In genomic region chr6:75735491-75736186, GRCh38 we compare ENCODE assay signal across 10 cellular contexts. TPM values are rescaled to one million over a fixed set of nuclear protein-coding genes. Genes with fewer than 3 reads are reported as not detected.
DNase-seq lines count a peak whose midpoint lies in the region; ATAC-seq and TF ChIP-seq lines count a peak whose summit lies in the region.
"Had no signal": no experiment of that assay in that cellular context is flagged by ENCODE, and none has a peak within 500 bp of the region (broad histone marks: within the 10 kb centered on the region; RNA-seq: fewer than 3 reads in every experiment).

No MANE protein-coding gene starts in this region.

- H3K4me3 ChIP-seq in choroid plexus epithelial cell (ENCODE audit: low read depth, low read length), result no peak overlapping the region

- no peak overlapping the region for H3K4me3 Mint-ChIP-seq in natural killer cell treated with Interleukin-12 subunit alpha and Interleukin-12 subunit beta and Interleukin-15 and Interleukin-18, amount 100 ng/mL, for 72 hours
- H3K4me3 Mint-ChIP-seq: dendritic cell treated with granulocyte-macrophage colony-stimulating factor and Interleukin-4, amounts not matched to agents 40 ng/mL and 50 ng/mL, for 4 days had no signal

- no peaks in the 10 kb centered on the region for H3K36me3 Mint-ChIP-seq in natural killer cell treated with Interleukin-12 subunit alpha and Interleukin-12 subunit beta and Interleukin-15 and Interleukin-18, amount 100 ng/mL, for 72 hours

- DNase-seq in choroid plexus epithelial cell (ENCODE audit: low read depth), result peak; percentile 29
- DNase-seq in NCI-H774 (lab: John Stamatoyannopoulos, UW), result no peak
- DNase-seq in NCI-H1930 (lab: John Stamatoyannopoulos, UW), result no peak
- DNase-seq in natural killer cell treated with Interleukin-12 subunit alpha and Interleukin-12 subunit beta and Interleukin-15 and Interleukin-18, amount 100 ng/mL, for 72 hours (ENCODE audit: low spot score), result no peak
- no peak for DNase-seq in NCI-H1417 (lab: John Stamatoyannopoulos, UW)
- DNase-seq: BE2C had no signal

- H3K4me1 Mint-ChIP-seq in natural killer cell treated with Interleukin-12 subunit alpha and Interleukin-12 subunit beta and Interleukin-15 and Interleukin-18, amount 100 ng/mL, for 72 hours (ENCODE audit: low read depth in 2 of 2), result no peaks in the 10 kb centered on the region

- H3K27me3 Mint-ChIP-seq in natural killer cell treated with Interleukin-12 subunit alpha and Interleukin-12 subunit beta and Interleukin-15 and Interleukin-18, amount 100 ng/mL, for 72 hours, result peaks cover 0 to 6% of the 10 kb centered on the region in 2 donors

- ATAC-seq in GM19395 (IDR thresholded peaks at IDR 0.05; ENCODE audit: unreplicated experiment), result peak; percentile 89
- peak; percentile 92 for ATAC-seq in HG03196 (IDR thresholded peaks at IDR 0.05; ENCODE audit: unreplicated experiment)
- no peak for ATAC-seq in natural killer cell treated with Interleukin-12 subunit alpha and Interleukin-12 subunit beta and Interleukin-15 and Interleukin-18, amount 100 ng/mL, for 72 hours

- no peaks in the 10 kb centered on the region for H3K9me3 Mint-ChIP-seq in natural killer cell treated with Interleukin-12 subunit alpha and Interleukin-12 subunit beta and Interleukin-15 and Interleukin-18, amount 100 ng/mL, for 72 hours
- H3K9me3 Mint-ChIP-seq: dendritic cell treated with granulocyte-macrophage colony-stimulating factor and Interleukin-4, amounts not matched to agents 40 ng/mL and 50 ng/mL, for 4 days had no signal

- H3K27ac Mint-ChIP-seq in natural killer cell treated with Interleukin-12 subunit alpha and Interleukin-12 subunit beta and Interleukin-15 and Interleukin-18, amount 100 ng/mL, for 72 hours, result no peak overlapping the region
- H3K27ac Mint-ChIP-seq: dendritic cell treated with granulocyte-macrophage colony-stimulating factor and Interleukin-4, amounts not matched to agents 40 ng/mL and 50 ng/mL, for 4 days had no signal

- peak overlapping the region; percentile 97 for H3K27ac ChIP-seq in 22Rv1

- TF ChIP-seq CTCF in 22Rv1 (IDR thresholded peaks at IDR 0.05) (no peak), choroid plexus epithelial cell (conservative IDR thresholded peaks at IDR 0.05; ENCODE audit: low read depth, low read length) (no peak)

RNA-seq across cellular contexts. Expression of gene MYO6, which starts 13.4 kb away (rescaled TPM):
- total RNA-seq in natural killer cell treated with Interleukin-12 subunit alpha and Interleukin-12 subunit beta and Interleukin-15 and Interleukin-18, amount 100 ng/mL, for 72 hours, result 1 to 10 TPM; 6.4 to 6.8 TPM

Comparison
In these comparisons a context has a peak if more than half of its experiments do, and no peak if none do; other contexts are left out.
1. ATAC-seq: peak in GM19395 (single experiment) and HG03196 (single experiment); none in natural killer cell treated with Interleukin-12 subunit alpha and Interleukin-12 subunit beta and Interleukin-15 and Interleukin-18, amount 100 ng/mL, for 72 hours (0 of 2).